ENCODE assay signal across 1 cellular context in genomic region chr2:54207666-54208195, GRCh38.
TF ChIP-seq lines count a peak whose summit lies in the region.

No MANE protein-coding gene starts in this region.

TF ChIP-seq in HepG2, 621 proteins besides CTCF, POLR2A, EP300 and RAD21 (continued from another document and continues in another):
- no peak for TF ChIP-seq HMGXB3 (CRISPR knock-in tag; IDR thresholded peaks at IDR 0.05; ENCODE audit: borderline replicate concordance)
- 0 out of 2 replicates have a peak, but pooled peaks have one; percentile 56 for TF ChIP-seq ZNF772 (CRISPR knock-in tag; IDR thresholded peaks at IDR 0.05)
- no peak for TF ChIP-seq ZNF800 (CRISPR knock-in tag; IDR thresholded peaks at IDR 0.05)
- no peak for TF ChIP-seq SMAD1 (CRISPR knock-in tag; IDR thresholded peaks at IDR 0.05; ENCODE audit: borderline replicate concordance, low read depth)
- TF ChIP-seq ZNF121 (CRISPR knock-in tag; IDR thresholded peaks at IDR 0.05): no peak
- TF ChIP-seq KLF6 (CRISPR knock-in tag; IDR thresholded peaks at IDR 0.05): 0 out of 2 replicates have a peak, but pooled peaks have one; percentile 25
- TF ChIP-seq ZNF24 (IDR thresholded peaks at IDR 0.05): no peak
- no peak for TF ChIP-seq DBP (CRISPR knock-in tag; IDR thresholded peaks at IDR 0.05; ENCODE audit: not compliant biosample characterization)
- no peak for TF ChIP-seq ZBTB46 (CRISPR knock-in tag; IDR thresholded peaks at IDR 0.05; ENCODE audit: borderline replicate concordance)
- TF ChIP-seq MAFF (IDR thresholded peaks at IDR 0.05; ENCODE audit: low read depth, low read length): no peak
- TF ChIP-seq ZNF546 (CRISPR knock-in tag; conservative IDR thresholded peaks at IDR 0.05): no peak
- TF ChIP-seq ISX (CRISPR knock-in tag; conservative IDR thresholded peaks at IDR 0.05): no peak
- TF ChIP-seq ERF (CRISPR knock-in tag; IDR thresholded peaks at IDR 0.05): peak; percentile 30; the same call in 1 of the 2 replicates
- TF ChIP-seq ZNF451 (CRISPR knock-in tag; IDR thresholded peaks at IDR 0.05): no peak
- TF ChIP-seq FLYWCH1 (CRISPR knock-in tag; IDR thresholded peaks at IDR 0.05): no peak
- no peak for TF ChIP-seq PRDM4 (CRISPR knock-in tag; IDR thresholded peaks at IDR 0.05; ENCODE audit: borderline replicate concordance)
- TF ChIP-seq NFRKB (IDR thresholded peaks at IDR 0.05): no peak
- no peak for TF ChIP-seq TBP (CRISPR knock-in tag; IDR thresholded peaks at IDR 0.05)
- TF ChIP-seq GPBP1L1 (CRISPR knock-in tag; IDR thresholded peaks at IDR 0.05): no peak
- TF ChIP-seq ZNF569 (CRISPR knock-in tag; IDR thresholded peaks at IDR 0.05; ENCODE audit: borderline replicate concordance): no peak
- peak; percentile 93 for TF ChIP-seq MED13 (CRISPR knock-in tag; IDR thresholded peaks at IDR 0.05)
- no peak for TF ChIP-seq CC2D1A (CRISPR knock-in tag; IDR thresholded peaks at IDR 0.05)
- TF ChIP-seq ZNF280D (CRISPR knock-in tag; IDR thresholded peaks at IDR 0.05): 0 out of 2 replicates have a peak, but pooled peaks have one; percentile 34
- TF ChIP-seq ZNF616 (CRISPR knock-in tag; IDR thresholded peaks at IDR 0.05; ENCODE audit: low read depth): no peak
- no peak for TF ChIP-seq SP1 (IDR thresholded peaks at IDR 0.05)
- TF ChIP-seq SP1 (CRISPR knock-in tag; IDR thresholded peaks at IDR 0.05): peak; percentile 34; the same call in 1 of the 2 replicates
- TF ChIP-seq RXRA (CRISPR knock-in tag; IDR thresholded peaks at IDR 0.05): no peak; the same call in 1 of the 2 replicates
- no peak for TF ChIP-seq KMT2B (CRISPR knock-in tag; IDR thresholded peaks at IDR 0.05)
- TF ChIP-seq YY1 (IDR thresholded peaks at IDR 0.05; ENCODE audit: insufficient read depth, insufficient replicate concordance, low read depth, low read length): no peak
- no peak for TF ChIP-seq ZNF605 (CRISPR knock-in tag; IDR thresholded peaks at IDR 0.05)
- TF ChIP-seq ZEB1 (IDR thresholded peaks at IDR 0.05; ENCODE audit: insufficient replicate concordance, low read depth): peak; percentile 88
- peak; percentile 89 for TF ChIP-seq PAXIP1 (CRISPR knock-in tag; conservative IDR thresholded peaks at IDR 0.05)
- TF ChIP-seq ZBTB8A (CRISPR knock-in tag; IDR thresholded peaks at IDR 0.05; ENCODE audit: borderline replicate concordance, low read depth): no peak
- TF ChIP-seq ZNF567 (CRISPR knock-in tag; IDR thresholded peaks at IDR 0.05; ENCODE audit: borderline replicate concordance): no peak
- TF ChIP-seq ZNF30 (CRISPR knock-in tag; IDR thresholded peaks at IDR 0.05): no peak
- TF ChIP-seq ZNF639 (CRISPR knock-in tag; conservative IDR thresholded peaks at IDR 0.05): no peak; the same call in 1 of the 2 replicates
- no peak for TF ChIP-seq ZNF17 (CRISPR knock-in tag; IDR thresholded peaks at IDR 0.05)
- TF ChIP-seq ZNF224 (CRISPR knock-in tag; IDR thresholded peaks at IDR 0.05): no peak
- no peak for TF ChIP-seq ZC3H13 (CRISPR knock-in tag; IDR thresholded peaks at IDR 0.05)
- TF ChIP-seq MED1 (CRISPR knock-in tag; IDR thresholded peaks at IDR 0.05): peak; percentile 90
- TF ChIP-seq SIX4 (CRISPR knock-in tag; IDR thresholded peaks at IDR 0.05): peak; percentile 83
- TF ChIP-seq ZNF143 (CRISPR knock-in tag; IDR thresholded peaks at IDR 0.05): no peak
- TF ChIP-seq TCF7 (IDR thresholded peaks at IDR 0.05; ENCODE audit: low read depth): peak; percentile 99
- 0 out of 2 replicates have a peak, but pooled peaks have one; percentile 27 for TF ChIP-seq ZBTB7B (CRISPR knock-in tag; IDR thresholded peaks at IDR 0.05)
- TF ChIP-seq ZNF230 (CRISPR knock-in tag; IDR thresholded peaks at IDR 0.05): no peak
